ENCODE assay signal across 8 cellular contexts in the genomic region with DNA sequence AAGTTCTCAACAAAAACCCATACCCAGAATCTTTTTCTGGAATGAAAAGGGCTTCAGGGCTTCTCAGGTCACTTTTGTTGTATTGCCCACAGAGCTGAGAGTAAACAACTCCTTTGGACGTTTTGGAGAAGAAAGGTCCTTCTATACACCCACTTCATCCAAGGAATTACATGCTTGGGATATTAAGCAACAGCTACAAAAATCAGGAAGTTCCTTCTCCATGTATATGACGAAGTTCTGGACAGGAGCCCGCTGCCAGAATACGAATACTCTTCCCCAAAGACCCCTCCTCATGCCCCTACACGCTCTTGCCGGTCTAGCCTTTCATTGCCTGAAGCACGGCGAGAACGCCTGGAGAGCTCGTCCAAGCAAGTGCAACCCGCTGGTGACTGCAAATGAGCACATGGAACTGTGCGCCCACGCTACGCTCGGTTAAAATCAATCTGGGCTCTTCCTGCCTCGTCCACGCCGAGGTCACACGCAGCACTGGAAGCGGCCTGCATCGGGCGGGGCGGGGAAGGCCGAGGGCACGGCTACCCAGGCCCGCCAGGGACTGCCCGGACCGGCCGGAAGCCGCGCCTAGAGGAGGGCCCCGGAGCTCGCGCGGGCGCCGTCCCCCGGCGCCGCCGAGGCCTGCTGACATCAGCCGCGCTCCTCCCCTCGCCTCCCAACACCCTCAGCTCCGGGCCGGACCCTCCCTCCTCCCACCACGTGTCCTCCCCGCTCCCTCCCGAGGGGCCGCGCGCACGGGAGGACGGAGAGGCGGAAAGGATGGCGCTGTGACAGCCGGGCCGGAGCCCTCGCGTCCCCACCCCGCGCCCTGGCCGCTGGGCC. TPM values are rescaled to one million over a fixed set of nuclear protein-coding genes. Genes with fewer than 3 reads are reported as not detected.
DNase-seq lines count a peak whose midpoint lies in the region; ATAC-seq, FAIRE-seq and TF ChIP-seq lines count a peak whose summit lies in the region.

A gene with protein sequence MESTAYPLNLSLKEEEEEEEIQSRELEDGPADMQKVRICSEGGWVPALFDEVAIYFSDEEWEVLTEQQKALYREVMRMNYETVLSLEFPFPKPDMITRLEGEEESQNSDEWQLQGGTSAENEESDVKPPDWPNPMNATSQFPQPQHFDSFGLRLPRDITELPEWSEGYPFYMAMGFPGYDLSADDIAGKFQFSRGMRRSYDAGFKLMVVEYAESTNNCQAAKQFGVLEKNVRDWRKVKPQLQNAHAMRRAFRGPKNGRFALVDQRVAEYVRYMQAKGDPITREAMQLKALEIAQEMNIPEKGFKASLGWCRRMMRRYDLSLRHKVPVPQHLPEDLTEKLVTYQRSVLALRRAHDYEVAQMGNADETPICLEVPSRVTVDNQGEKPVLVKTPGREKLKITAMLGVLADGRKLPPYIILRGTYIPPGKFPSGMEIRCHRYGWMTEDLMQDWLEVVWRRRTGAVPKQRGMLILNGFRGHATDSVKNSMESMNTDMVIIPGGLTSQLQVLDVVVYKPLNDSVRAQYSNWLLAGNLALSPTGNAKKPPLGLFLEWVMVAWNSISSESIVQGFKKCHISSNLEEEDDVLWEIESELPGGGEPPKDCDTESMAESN (plus strand): TSS at position 710 of the 834 bp plus-strand sequence. CDS start 1,482 bp downstream, outside the sequence.

- peak within 1 kb of the TSS; percentile 97 for H3K27ac ChIP-seq in cingulate gyrus (ENCODE audit: low read depth, low read length)
- H3K27ac ChIP-seq in layer of hippocampus (ENCODE audit: low read depth, low read length): peak within 1 kb of the TSS; percentile 95

- H3K36me3 ChIP-seq in BE2C: peaks cover 32% of the 10 kb centered on the region

- no peaks in the 10 kb centered on the region; the same call in none of the 2 replicates for H3K27me3 ChIP-seq in BE2C
- no peaks in the 10 kb centered on the region for H3K27me3 ChIP-seq in layer of hippocampus (ENCODE audit: control insufficient read depth, insufficient read depth, low read length)

- H3K4me1 ChIP-seq in BE2C: peaks cover 6% of the 10 kb centered on the region

- ATAC-seq in HG03442 (IDR thresholded peaks at IDR 0.05; ENCODE audit: unreplicated experiment): peak; percentile 95

- FAIRE-seq in GM19239 (lab: Jason Lieb, UNC): no peak

- peak within 1 kb of the TSS; percentile 76 for H3K4me3 ChIP-seq in BE2C (ENCODE audit: low read depth, low read length)

- no peak for TF ChIP-seq CTCF in BE2C (IDR thresholded peaks at IDR 0.05; ENCODE audit: low read depth, low read length)

- DNase-seq in BE2C (peak; percentile 92), GM19239 (ENCODE audit: insufficient read length, low spot score) (peak; percentile 95), NCI-H510A treated with DMSO at 0.1 percent for 48 hours (lab: John Stamatoyannopoulos, UW) (peak; percentile 72)
- DNase-seq in activated CD4-positive, alpha-beta T cell treated with anti-CD3 and anti-CD28 coated beads for 48 hours: peak; percentile 90
- DNase-seq in stimulated activated CD4-positive, alpha-beta T cell treated with anti-CD3 and anti-CD28 coated beads, Interleukin-1b, Interleukin-23, amount 100 ng/mL, for 24 hours (ENCODE audit: low read depth in 4 of 4, low spot score in 1 of 4): peak; percentile 46 to 84 (median 73)

- H3K9me3 ChIP-seq in BE2C: no peaks in the 10 kb centered on the region

RNA-seq across cellular contexts. Expression of the gene that starts here (rescaled TPM):
- polyA plus RNA-seq in BE2C (2012; ENCODE audit: insufficient read depth, insufficient read length, low read depth): 36.2 TPM

Comparison
In these comparisons a context has a peak if more than half of its experiments do, and no peak if none do; other contexts are left out.
1. Peak in every context shown above with its lines: DNase-seq, ATAC-seq, H3K4me3 ChIP-seq and H3K27ac ChIP-seq.